Comparison of ENCODE assay signal across 9 cellular contexts in the genomic region with DNA sequence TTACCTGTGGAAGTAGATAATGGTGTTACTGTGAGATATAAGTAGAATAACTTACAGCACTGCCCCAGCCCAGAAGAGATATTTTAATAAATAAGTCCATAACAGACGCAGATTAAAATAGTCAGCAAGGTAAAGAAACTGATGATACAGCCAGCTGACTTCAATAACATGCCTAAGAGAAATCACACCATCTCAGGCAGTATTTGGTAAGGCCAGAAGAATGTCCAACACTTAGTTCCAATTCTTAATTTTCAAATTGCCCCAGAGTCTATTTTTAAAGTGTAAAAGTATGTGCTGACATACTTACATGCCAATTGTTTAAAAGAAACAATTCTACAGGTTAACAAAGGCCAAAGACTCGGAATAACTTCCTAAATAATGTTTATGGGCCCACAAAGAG. TPM values are rescaled to one million over a fixed set of nuclear protein-coding genes. Genes with fewer than 3 reads are reported as not detected.
DNase-seq lines count a peak whose midpoint lies in the region; TF ChIP-seq lines count a peak whose summit lies in the region.
"Had no signal": no experiment of that assay in that cellular context is flagged by ENCODE, and none has a peak within 500 bp of the region (broad histone marks: within the 10 kb centered on the region; RNA-seq: fewer than 3 reads in every experiment).

No MANE protein-coding gene starts in this region.

- no peak overlapping the region for H3K27ac ChIP-seq in OCI-LY3 (ENCODE audit: low read length)
- H3K27ac ChIP-seq in ectodermal cell (ENCODE audit: insufficient read depth, low read depth, low read length, poor library complexity, severe bottlenecking), result no peak overlapping the region
- H3K27ac ChIP-seq in osteoblast (ENCODE audit: low read depth, low read length), result peak overlapping the region; percentile 84

- H3K4me3 ChIP-seq in OCI-LY3 (ENCODE audit: low read length) (peak overlapping the region; percentile 76), ectodermal cell (ENCODE audit: insufficient read depth, low read depth, low read length) (peak overlapping the region; percentile 68), osteoblast (ENCODE audit: insufficient read depth, low read length) (peak overlapping the region; percentile 86)

- TF ChIP-seq CTCF in CD14-positive monocyte (IDR thresholded peaks at IDR 0.05), result no peak
- no peak for TF ChIP-seq CTCF in OCI-LY3 (IDR thresholded peaks at IDR 0.05; ENCODE audit: low read depth, low read length)
- no peak for TF ChIP-seq CTCF in osteoblast (IDR thresholded peaks at IDR 0.05; ENCODE audit: extremely low read depth, low read depth, low read length)
- no peak for TF ChIP-seq CTCF in GM13977 (IDR thresholded peaks at IDR 0.05; ENCODE audit: extremely low read depth, insufficient read depth, missing control alignments)

- peak overlapping the region; percentile 89 to 91 for H3K4me3 Mint-ChIP-seq in CD14-positive monocyte

- H3K9me3 ChIP-seq in OCI-LY3 (ENCODE audit: insufficient read depth, low read length), result no peaks in the 10 kb centered on the region
- H3K9me3 ChIP-seq in ectodermal cell (ENCODE audit: control insufficient read depth, low read length), result no peaks in the 10 kb centered on the region
- H3K9me3 ChIP-seq in osteoblast (ENCODE audit: low read depth, low read length), result no peaks in the 10 kb centered on the region

- H2AFZ ChIP-seq in OCI-LY3 (ENCODE audit: low read depth, low read length) (no peak overlapping the region), osteoblast (ENCODE audit: low read length) (peak overlapping the region; percentile 84)

- peaks cover 10 to 20% of the 10 kb centered on the region in 2 donors for H3K36me3 Mint-ChIP-seq in CD14-positive monocyte

- H3K27me3 ChIP-seq in OCI-LY3 (ENCODE audit: low read depth, low read length), result peaks cover 28% of the 10 kb centered on the region
- H3K27me3 ChIP-seq in ectodermal cell (ENCODE audit: control insufficient read depth, insufficient read depth, low read length, poor library complexity, severe bottlenecking), result peaks cover 14% of the 10 kb centered on the region
- no peaks in the 10 kb centered on the region for H3K27me3 ChIP-seq in osteoblast (ENCODE audit: insufficient read depth, low read length)

- no peak for DNase-seq in CD14-positive monocyte (ENCODE audit: low spot score)
- peak; percentile 35 for DNase-seq in osteoblast (ENCODE audit: insufficient read length, low spot score, missing footprints)
- no peak for DNase-seq in occipital lobe (lab: John Stamatoyannopoulos, UW)
- DNase-seq in GM13977 (ENCODE audit: low spot score), result no peak
- no peak for DNase-seq in NCI-H345 treated with DMSO at 0.1 percent for 48 hours (lab: John Stamatoyannopoulos, UW; ENCODE audit: unreplicated experiment)
- no peak for DNase-seq in activated T-cell treated with anti-CD3 and anti-CD28 coated beads, Interleukin-2, amount 50 U/mL, for 1 hour
- DNase-seq: T1000 had no signal

- H3K27me3 Mint-ChIP-seq in CD14-positive monocyte (ENCODE audit: low read depth in 3 of 3), result no peaks in the 10 kb centered on the region

- in situ Hi-C loops in GM13977 (cut with MboI; ENCODE audit: low pct_unique_long_range_greater_than_20kb, low sequenced_read_pairs, unreplicated experiment), result loop anchor here (10.0 kb wide), 1 partner anchor 105 kb away; no protein-coding TSS in a partner anchor

- peaks cover 42% of the 10 kb centered on the region for H3K4me1 Mint-ChIP-seq in CD14-positive monocyte

- H3K27ac Mint-ChIP-seq in CD14-positive monocyte, result peak overlapping the region in 2 of 7 donors; percentile 86 to 88

- peak overlapping the region; percentile 58 for H3K4me2 ChIP-seq in OCI-LY3 (ENCODE audit: low read length)
- H3K4me2 ChIP-seq in osteoblast (ENCODE audit: insufficient read depth, low read length), result peak overlapping the region; percentile 94

- intact Hi-C loops in CD14-positive monocyte (cut with micrococcal nuclease), result loop anchor here (5.0 to 10.0 kb wide), 3 partner anchors 105 to 305 kb away; partner anchors contain the start of genes ACTL6A (in 2 of the 2), MFN1 (in 1 of the 2) and PIK3CA (in 1 of the 2)

- H3K9ac ChIP-seq in OCI-LY3 (ENCODE audit: low read length), result 0 out of 2 replicates have a peak overlapping the region, but pooled peaks have one; percentile 46

- peaks cover 24% of the 10 kb centered on the region for H3K4me1 ChIP-seq in OCI-LY3 (ENCODE audit: low read length)
- H3K4me1 ChIP-seq in ectodermal cell (ENCODE audit: control insufficient read depth, insufficient read depth, low read length), result peaks cover 15% of the 10 kb centered on the region
- H3K4me1 ChIP-seq in osteoblast (ENCODE audit: insufficient read depth, low read length), result peaks cover 18% of the 10 kb centered on the region

- H4K20me1 ChIP-seq in OCI-LY3 (ENCODE audit: insufficient read depth, low read length), result no peaks in the 10 kb centered on the region
- H4K20me1 ChIP-seq in osteoblast (ENCODE audit: insufficient read depth, low read length), result no peaks in the 10 kb centered on the region

- H3K79me2 ChIP-seq in OCI-LY3 (ENCODE audit: low read length), result no peaks in the 10 kb centered on the region
- peaks cover 63% of the 10 kb centered on the region for H3K79me2 ChIP-seq in osteoblast (ENCODE audit: insufficient read depth, low read length)

- H3K36me3 ChIP-seq in OCI-LY3 (replicated peaks; ENCODE audit: low read depth, low read length), result no peaks in the 10 kb centered on the region
- H3K36me3 ChIP-seq in ectodermal cell (ENCODE audit: control insufficient read depth, insufficient read depth, low read length), result no peaks in the 10 kb centered on the region
- H3K36me3 ChIP-seq in osteoblast (ENCODE audit: insufficient read depth, low read length), result peaks cover 3% of the 10 kb centered on the region

- H3K9me3 Mint-ChIP-seq in CD14-positive monocyte, result no peaks in the 10 kb centered on the region

- 89 to 94% methylated on average over 2 of the region's 2 CpGs for WGBS in ectodermal cell, 2 experiments

RNA-seq across cellular contexts. Expression of gene GNB4, which starts 1.6 kb away (rescaled TPM):
- 10 to 100 TPM; 63.5 to 65.1 TPM for polyA plus RNA-seq in CD14-positive monocyte
- 35.1 TPM for polyA plus RNA-seq in ectodermal cell (2013, experiment 1 of 4)
- 37.8 TPM for polyA plus RNA-seq in ectodermal cell (2013, experiment 2 of 4)
- 27.8 TPM for polyA plus RNA-seq in ectodermal cell (2013, experiment 3 of 4)
- 29.3 TPM for polyA plus RNA-seq in ectodermal cell (2013, experiment 4 of 4)
- 79.3 and 92.3 TPM in 2 replicates for total RNA-seq in osteoblast
- total RNA-seq in occipital lobe, result 177 TPM
